7 cellular contexts compared by ENCODE assay signal in genomic region chr1:240611228-240611618, GRCh38. TPM values are rescaled to one million over a fixed set of nuclear protein-coding genes. Genes with fewer than 3 reads are reported as not detected.
DNase-seq lines count a peak whose midpoint lies in the region; ATAC-seq and TF ChIP-seq lines count a peak whose summit lies in the region.

No MANE protein-coding gene starts in this region.

- H3K27me3 Mint-ChIP-seq in activated CD8-positive, alpha-beta T cell treated with anti-CD3 and anti-CD28 coated beads for 36 hours, result peaks cover 44% of the 10 kb centered on the region

- no peak for ATAC-seq in activated CD8-positive, alpha-beta T cell treated with anti-CD3 and anti-CD28 coated beads for 36 hours
- no peak for ATAC-seq in stimulated activated effector memory CD8-positive, alpha-beta T cell treated with anti-CD3 and anti-CD28 coated beads, Interleukin-12 subunit alpha, Interleukin-12 subunit beta, amount 100 ng/mL, for 72 hours
- no peak for ATAC-seq in GM18909 (IDR thresholded peaks at IDR 0.05; ENCODE audit: poor library complexity, unreplicated experiment)

- peak overlapping the region; percentile 72 for H3K4me3 Mint-ChIP-seq in activated CD8-positive, alpha-beta T cell treated with anti-CD3 and anti-CD28 coated beads for 36 hours
- H3K4me3 Mint-ChIP-seq in stimulated activated effector memory CD8-positive, alpha-beta T cell treated with anti-CD3 and anti-CD28 coated beads, Interleukin-12 subunit alpha, Interleukin-12 subunit beta, amount 100 ng/mL, for 72 hours, result peak overlapping the region; percentile 92

- H3K36me3 Mint-ChIP-seq in activated CD8-positive, alpha-beta T cell treated with anti-CD3 and anti-CD28 coated beads for 36 hours (ENCODE audit: low read depth), result no peaks in the 10 kb centered on the region
- no peaks in the 10 kb centered on the region for H3K36me3 Mint-ChIP-seq in stimulated activated effector memory CD8-positive, alpha-beta T cell treated with anti-CD3 and anti-CD28 coated beads, Interleukin-12 subunit alpha, Interleukin-12 subunit beta, amount 100 ng/mL, for 72 hours

- H3K36me3 ChIP-seq in HUES48 (ENCODE audit: control insufficient read depth, insufficient read depth, low read length) (no peaks in the 10 kb centered on the region), iPS-20b (ENCODE audit: insufficient read depth, low read depth, low read length) (no peaks in the 10 kb centered on the region)

- no peak overlapping the region for H3K9ac ChIP-seq in HUES48 (ENCODE audit: low read depth, low read length)
- H3K9ac ChIP-seq in iPS-20b (ENCODE audit: low read depth, low read length), result peak overlapping the region; percentile 38; the same call in 1 of the 2 replicates

- H3K27me3 ChIP-seq in HUES48 (ENCODE audit: control insufficient read depth, insufficient read depth, low read length) (peaks cover 27% of the 10 kb centered on the region), iPS-20b (ENCODE audit: insufficient read depth, low read length) (peaks cover 38% of the 10 kb centered on the region)

- TF ChIP-seq CTCF in activated CD8-positive, alpha-beta T cell treated with anti-CD3 and anti-CD28 coated beads for 36 hours (IDR thresholded peaks at IDR 0.05), result no peak

- no peaks in the 10 kb centered on the region for H3K9me3 Mint-ChIP-seq in activated CD8-positive, alpha-beta T cell treated with anti-CD3 and anti-CD28 coated beads for 36 hours
- H3K9me3 Mint-ChIP-seq in stimulated activated effector memory CD8-positive, alpha-beta T cell treated with anti-CD3 and anti-CD28 coated beads, Interleukin-12 subunit alpha, Interleukin-12 subunit beta, amount 100 ng/mL, for 72 hours, result no peaks in the 10 kb centered on the region

- peak overlapping the region; percentile 74 for H3K4me3 ChIP-seq in HUES48 (ENCODE audit: low read depth, low read length)
- H3K4me3 ChIP-seq in iPS-20b (ENCODE audit: low read length), result peak overlapping the region; percentile 84

- H3K4me1 ChIP-seq in HUES48 (ENCODE audit: control insufficient read depth, insufficient read depth, low read length) (peaks cover 61% of the 10 kb centered on the region), iPS-20b (ENCODE audit: insufficient read depth, low read length) (peaks cover 30% of the 10 kb centered on the region; the same call in 1 of the 2 replicates)

- POLR2A ChIA-PET in activated CD8-positive, alpha-beta T cell treated with anti-CD3 and anti-CD28 coated beads for 36 hours (lab: Charles Lee), result interaction anchor here (1.0 kb wide), 1 partner anchor 14 kb away, joined by 3 read pairs; no protein-coding TSS in a partner anchor

- peaks cover 20% of the 10 kb centered on the region for H3K4me1 Mint-ChIP-seq in activated CD8-positive, alpha-beta T cell treated with anti-CD3 and anti-CD28 coated beads for 36 hours (ENCODE audit: low read depth)
- H3K4me1 Mint-ChIP-seq in stimulated activated effector memory CD8-positive, alpha-beta T cell treated with anti-CD3 and anti-CD28 coated beads, Interleukin-12 subunit alpha, Interleukin-12 subunit beta, amount 100 ng/mL, for 72 hours, result peaks cover 32% of the 10 kb centered on the region

- no peaks in the 10 kb centered on the region for H3K9me3 ChIP-seq in HUES48 (ENCODE audit: control insufficient read depth, insufficient read depth, low read length)
- no peaks in the 10 kb centered on the region for H3K9me3 ChIP-seq in iPS-20b (ENCODE audit: insufficient read depth, low read depth, low read length)

- no peak overlapping the region for H3K27ac Mint-ChIP-seq in activated CD8-positive, alpha-beta T cell treated with anti-CD3 and anti-CD28 coated beads for 36 hours
- peak overlapping the region; percentile 95 for H3K27ac Mint-ChIP-seq in stimulated activated effector memory CD8-positive, alpha-beta T cell treated with anti-CD3 and anti-CD28 coated beads, Interleukin-12 subunit alpha, Interleukin-12 subunit beta, amount 100 ng/mL, for 72 hours

- no peak for DNase-seq in activated CD8-positive, alpha-beta T cell treated with anti-CD3 and anti-CD28 coated beads for 36 hours
- no peak for DNase-seq in stimulated activated effector memory CD8-positive, alpha-beta T cell treated with anti-CD3 and anti-CD28 coated beads, Interleukin-12 subunit alpha, Interleukin-12 subunit beta, amount 100 ng/mL, for 72 hours (ENCODE audit: low spot score in 2 of 2)
- DNase-seq in activated effector memory CD4-positive, alpha-beta T cell treated with anti-CD3 and anti-CD28 coated beads, Interleukin-2, amount 50 U/mL, for 16 hours, result no peak
- DNase-seq in stimulated activated CD4-positive, alpha-beta T cell treated with anti-CD3 and anti-CD28 coated beads, Interleukin-1b, Interleukin-23, amount 100 ng/mL, for 48 hours, result no peak

- intact Hi-C loops in activated CD8-positive, alpha-beta T cell treated with anti-CD3 and anti-CD28 coated beads for 36 hours (cut with micrococcal nuclease), result no loop called here

- no peak overlapping the region for H3K27ac ChIP-seq in HUES48 (ENCODE audit: low read depth, low read length)
- H3K27ac ChIP-seq in iPS-20b (ENCODE audit: low read length), result no peak overlapping the region

- CTCF ChIA-PET in activated CD8-positive, alpha-beta T cell treated with anti-CD3 and anti-CD28 coated beads for 36 hours (lab: Charles Lee), result no interaction called here

RNA-seq across cellular contexts. Expression of gene GREM2, which starts 0.7 kb away (rescaled TPM):
- not detected for total RNA-seq in activated CD8-positive, alpha-beta T cell treated with anti-CD3 and anti-CD28 coated beads for 36 hours
